Comparison of ENCODE assay signal across 21 cellular contexts in genomic region chr5:149724884-149725283, GRCh38. TPM values are rescaled to one million over a fixed set of nuclear protein-coding genes. Genes with fewer than 3 reads are reported as not detected.
A peak's percentile ranks its signal among the peaks of the same experiment; 100 is the strongest.
DNase-seq lines count a peak whose midpoint lies in the region; ATAC-seq, FAIRE-seq and TF ChIP-seq lines count a peak whose summit lies in the region.
"Had no signal": no experiment of that assay in that cellular context is flagged by ENCODE, and none has a peak within 500 bp of the region (broad histone marks: within the 10 kb centered on the region; RNA-seq: fewer than 3 reads in every experiment).

No MANE protein-coding gene starts in this region.

- H2AFZ ChIP-seq in HepG2 (ENCODE audit: low read length) (no peak overlapping the region), K562 (ENCODE audit: low read depth, low read length) (peak overlapping the region; percentile 36; the same call in 1 of the 2 replicates)

- no peaks in the 10 kb centered on the region for H3K9me3 ChIP-seq in liver (ENCODE audit: control insufficient read depth in 4 of 4, low read length in 3 of 4)
- H3K9me3 ChIP-seq in HepG2 (ENCODE audit: low read length) = no peaks in the 10 kb centered on the region
- no peaks in the 10 kb centered on the region for H3K9me3 ChIP-seq in K562 (replicated peaks; ENCODE audit: control insufficient read depth, insufficient read depth, low read depth, low read length)
- H3K9me3 ChIP-seq: Caco-2, heart left ventricle, left ventricle myocardium inferior had no signal

- H3K79me2 ChIP-seq in HepG2 (ENCODE audit: insufficient read depth, low read length) (no peaks in the 10 kb centered on the region), K562 (ENCODE audit: control insufficient read depth, insufficient read depth, low read length) (peaks cover 2% of the 10 kb centered on the region; the same call in 1 of the 3 replicates)

- H3K9ac ChIP-seq in liver (ENCODE audit: low read depth in 1 of 2, low read length in 2 of 2) (no peak overlapping the region), HepG2 (ENCODE audit: insufficient read depth, low read depth, low read length) (no peak overlapping the region), K562 (ENCODE audit: insufficient read depth in 1 of 2, low read depth in 2 of 2, low read length in 2 of 2) (no peak overlapping the region)

- H3K36me3 Mint-ChIP-seq in type B pancreatic cell = no peaks in the 10 kb centered on the region

- in situ Hi-C loops in HepG2 (cut with HindIII; ENCODE audit: extremely low pct_ligation_motif_present, low pct_unique_long_range_greater_than_20kb) (no loop called here), K562 (cut with MboI) (no loop called here)

- H3K4me2 ChIP-seq in HepG2 (ENCODE audit: low read depth, low read length) = no peak overlapping the region
- no peak overlapping the region for H3K4me2 ChIP-seq in K562 (ENCODE audit: insufficient read depth, low read length)
- H3K4me2 ChIP-seq: smooth muscle cell had no signal

- H3K27me3 Mint-ChIP-seq in type B pancreatic cell = peaks cover 24% of the 10 kb centered on the region

- CTCF ChIA-PET in HepG2 (lab: Yijun Ruan, JAX; ENCODE audit: low intra/inter-chr PET ratio, low total read pairs) (no interaction called here), K562 (lab: Yijun Ruan, JAX; ENCODE audit: low intra/inter-chr PET ratio) (no interaction called here)

- H3K36me3 ChIP-seq in liver (ENCODE audit: control insufficient read depth in 4 of 4, insufficient read depth in 3 of 4, low read depth in 1 of 4, low read length in 3 of 4) (no peaks in the 10 kb centered on the region), HepG2 (replicated peaks in 1 of 2; ENCODE audit: control insufficient read depth in 1 of 2, insufficient read depth in 2 of 2, low read length in 2 of 2) (no peaks in the 10 kb centered on the region), K562 (ENCODE audit: control insufficient read depth, insufficient read depth, low read length) (no peaks in the 10 kb centered on the region)
- H3K36me3 ChIP-seq: cardiac muscle cell, heart left ventricle, left ventricle myocardium inferior had no signal

- H3K27me3 ChIP-seq in liver (ENCODE audit: control insufficient read depth in 4 of 4, insufficient read depth in 4 of 4, low read length in 3 of 4) = no peaks in the 10 kb centered on the region
- H3K27me3 ChIP-seq in HepG2 (ENCODE audit: control insufficient read depth in 1 of 2, insufficient read depth in 2 of 2, low read length in 2 of 2) = peaks cover 0 to 13% of the 10 kb centered on the region in 2 experiments; a peak in 3 of 5 replicates
- no peaks in the 10 kb centered on the region for H3K27me3 ChIP-seq in K562 (ENCODE audit: control insufficient read depth in 2 of 2, insufficient read depth in 2 of 2, low read length in 2 of 2)
- H3K27me3 ChIP-seq: dorsolateral prefrontal cortex, heart left ventricle had no signal

- H3K9me1 ChIP-seq in K562 (ENCODE audit: control insufficient read depth, insufficient read depth, low read length) = no peaks in the 10 kb centered on the region

- no peak for TF ChIP-seq POLR2A in HepG2 (IDR thresholded peaks at IDR 0.05; ENCODE audit: insufficient read depth in 1 of 2, low read depth in 2 of 2, low read length in 2 of 2)
- no peak for TF ChIP-seq POLR2A in K562 (conservative IDR thresholded peaks at IDR 0.05)

- TF ChIP-seq EP300 in HepG2 (IDR thresholded peaks at IDR 0.05; ENCODE audit: low read depth in 2 of 2, low read length in 2 of 2) (no peak), HepG2 (CRISPR knock-in tag; IDR thresholded peaks at IDR 0.05; ENCODE audit: borderline replicate concordance) (no peak), K562 (IDR thresholded peaks at IDR 0.05; ENCODE audit: low read length) (no peak)

- H3K27ac Mint-ChIP-seq in type B pancreatic cell = no peak overlapping the region
- H3K27ac Mint-ChIP-seq: H9 had no signal

- H3K9me3 Mint-ChIP-seq in type B pancreatic cell = peaks cover 2% of the 10 kb centered on the region
- H3K9me3 Mint-ChIP-seq: H9 had no signal

- H4K20me1 ChIP-seq in HepG2 (ENCODE audit: insufficient read depth, low read length) = no peaks in the 10 kb centered on the region
- H4K20me1 ChIP-seq in K562 (replicated peaks; ENCODE audit: control insufficient read depth, insufficient read depth, low read length) = no peaks in the 10 kb centered on the region

- no peak overlapping the region for H3K4me3 Mint-ChIP-seq in type B pancreatic cell
- H3K4me3 Mint-ChIP-seq: H9 had no signal

- BruUV-seq in HepG2 (replicated peaks; lab: Mats Ljungman, UMichigan) (no TSS peak), K562 (replicated peaks; lab: Mats Ljungman, UMichigan) (no TSS peak)

- FAIRE-seq in HepG2 (lab: Jason Lieb, UNC) = no peak
- FAIRE-seq in K562 (lab: Jason Lieb, UNC) = no peak

- no peak for TF ChIP-seq CTCF in liver (IDR thresholded peaks at IDR 0.05; ENCODE audit: low read depth, low read length, missing input control)
- TF ChIP-seq CTCF in HepG2 (CRISPR knock-in tag; IDR thresholded peaks at IDR 0.05) = no peak
- TF ChIP-seq CTCF in K562 (IDR thresholded peaks at IDR 0.05 in 2 of 3, conservative IDR thresholded peaks at IDR 0.05 in 1 of 3; ENCODE audit: insufficient read depth in 2 of 3, low read depth in 1 of 3, low read length in 3 of 3) = no peak
- no peak for TF ChIP-seq CTCF in type B pancreatic cell (conservative IDR thresholded peaks at IDR 0.05)

- H3K4me1 ChIP-seq in liver (ENCODE audit: control insufficient read depth in 4 of 4, insufficient read depth in 4 of 4, low read length in 3 of 4) (peaks cover 0 to 23% (median 6%) of the 10 kb centered on the region in 4 donors), HepG2 (ENCODE audit: insufficient read depth, low read length) (peaks cover 10% of the 10 kb centered on the region), K562 (replicated peaks in 1 of 2; ENCODE audit: control insufficient read depth in 2 of 2, insufficient read depth in 2 of 2, low read length in 2 of 2) (peaks cover 2 to 9% of the 10 kb centered on the region in 2 experiments; a peak in 2 of 5 replicates)
- H3K4me1 ChIP-seq: Caco-2 had no signal

- no peaks in the 10 kb centered on the region for H3K4me1 Mint-ChIP-seq in type B pancreatic cell (ENCODE audit: unreplicated experiment)

- DNase-seq in HepG2 (ENCODE audit: low spot score) (no peak), NCI-H446 treated with DMSO at 0.1 percent for 48 hours (lab: John Stamatoyannopoulos, UW) (peak; percentile 64), K562 (ENCODE audit: extremely low read depth in 1 of 4, low spot score in 3 of 4) (no peak), type B pancreatic cell (ENCODE audit: extremely low spot score, unreplicated experiment) (peak; percentile 22), Kasumi-1 (lab: John Stamatoyannopoulos, UW) (no peak), NCI-H2029 treated with DMSO at 0.1 percent for 48 hours (lab: John Stamatoyannopoulos, UW) (no peak), caudate nucleus (lab: John Stamatoyannopoulos, UW) (no peak)
- DNase-seq: activated CD4-positive, CD25-positive, alpha-beta regulatory T cell treated with anti-CD3 and anti-CD28 coated beads, Interleukin-2, amount 50 U/mL, for 72 hours; Caco-2; dorsolateral prefrontal cortex; H9; heart left ventricle; Karpas-422; left ventricle myocardium inferior; NCI-H1105; NCI-H2081; NCI-H510A; stimulated activated CD4-positive, alpha-beta T cell treated with anti-CD3 and anti-CD28 coated beads, Interleukin-2, amount 100 ng/mL, for 48 hours had no signal

- ATAC-seq in HepG2 (no peak), K562 (no peak)
- ATAC-seq: heart left ventricle had no signal

- H3K4me3 ChIP-seq in liver (ENCODE audit: low read depth in 1 of 3, low read length in 3 of 3) (no peak overlapping the region), HepG2 (replicated peaks in 1 of 3; ENCODE audit: insufficient read depth in 1 of 3, low read depth in 2 of 3, low read length in 3 of 3) (no peak overlapping the region), K562 (no peak overlapping the region)
- H3K4me3 ChIP-seq: cardiac muscle cell, dorsolateral prefrontal cortex, heart left ventricle, left ventricle myocardium inferior, smooth muscle cell had no signal

- intact Hi-C loops in HepG2 (cut with micrococcal nuclease; ENCODE audit: unreplicated experiment) = no loop called here
- intact Hi-C loops in K562 (cut with micrococcal nuclease) = no loop called here

- POLR2A ChIA-PET in HepG2 (lab: Yijun Ruan, JAX) = no interaction called here
- POLR2A ChIA-PET in K562 (lab: Yijun Ruan, JAX) = interaction anchor here (1.1 to 2.6 kb wide), 3 partner anchors 9 to 33 kb away, joined by 3 to 10 read pairs (median 3); no protein-coding TSS in a partner anchor

- no peak for TF ChIP-seq RAD21 in liver (IDR thresholded peaks at IDR 0.05)
- TF ChIP-seq RAD21 in HepG2 (CRISPR knock-in tag; IDR thresholded peaks at IDR 0.05) = no peak
- no peak for TF ChIP-seq RAD21 in K562 (CRISPR knock-in tag; conservative IDR thresholded peaks at IDR 0.05 in 1 of 2, IDR thresholded peaks at IDR 0.05 in 1 of 2)

- H3K27ac ChIP-seq in liver (ENCODE audit: low read depth in 1 of 2, low read length in 2 of 2) (peak overlapping the region; percentile 78 to 81), HepG2 (ENCODE audit: extremely low read length, insufficient read depth, low read length) (no peak overlapping the region), K562 (ENCODE audit: extremely low read depth, low read depth, low read length) (no peak overlapping the region), caudate nucleus (ENCODE audit: low read depth, low read length) (no peak overlapping the region)
- H3K27ac ChIP-seq: cardiac muscle cell, dorsolateral prefrontal cortex had no signal

- 34% methylated on average over 7 of the region's 7 CpGs for WGBS in liver
- 40% methylated on average over 7 of the region's 7 CpGs for WGBS in HepG2 (ENCODE audit: low lambda C conversion rate)
- 51% methylated on average over 7 of the region's 7 CpGs for WGBS in K562 (ENCODE audit: insufficient coverage, low coverage, missing lambda C conversion rate)

RNA-seq across cellular contexts. Expression of gene PPARGC1B, which starts 5.2 kb away (rescaled TPM):
- total RNA-seq in liver = 1 to 10 TPM in 1 of 2 donors, under 1 TPM in 1; 0.70 to 3.0 TPM
- 1 to 10 TPM in 1 of 2 donors, under 1 TPM in 1; 0.97 to 3.5 TPM for polyA plus RNA-seq in liver
- 0.73 and 1.1 TPM in 2 replicates for total RNA-seq in HepG2 (2016; rRNA removed; fragmentation: Illumina TruSeq; extraction: Trizol)
- total RNA-seq in HepG2 (2016; cell fraction: cytosol; rRNA removed; fragmentation: Illumina TruSeq; extraction: Trizol; ENCODE audit: low read depth) = 0.30 and 0.35 TPM in 2 replicates
- 0.76 and 0.92 TPM in 2 replicates for total RNA-seq in HepG2 (2016; cell fraction: insoluble cytoplasmic fraction; rRNA removed; fragmentation: Illumina TruSeq; extraction: Trizol)
- total RNA-seq in HepG2 (2016; cell fraction: membrane; rRNA removed; fragmentation: Illumina TruSeq; extraction: Trizol) = 0.41 and 0.49 TPM in 2 replicates
- 1.4 and 2.4 TPM in 2 replicates for total RNA-seq in HepG2 (2016; cell fraction: nucleus; rRNA removed; fragmentation: Illumina TruSeq; extraction: Trizol)
- polyA plus RNA-seq in HepG2 (2011; rRNA removed) = 0.13 and 0.24 TPM in 2 replicates
- 0.11 and 0.12 TPM in 2 replicates for polyA plus RNA-seq in HepG2 (2011; cell fraction: cytosol; rRNA removed)
- polyA plus RNA-seq in HepG2 (2011; cell fraction: nucleus; rRNA removed) = 1.3 and 1.4 TPM in 2 replicates
- polyA plus RNA-seq in HepG2 (2012) = 0.12 and 0.28 TPM in 2 replicates
- polyA plus RNA-seq in HepG2 (2016; cell fraction: cytosol; fragmentation: Illumina TruSeq; extraction: Trizol; ENCODE audit: low read depth) = 0.07 and 0.09 TPM in 2 replicates
- polyA plus RNA-seq in HepG2 (2016; cell fraction: insoluble cytoplasmic fraction; fragmentation: Illumina TruSeq; extraction: Trizol; ENCODE audit: low read depth) = 0.50 and 0.53 TPM in 2 replicates
- polyA plus RNA-seq in HepG2 (2016; cell fraction: membrane; fragmentation: Illumina TruSeq; extraction: Trizol; ENCODE audit: low read depth) = 0.06 and 0.14 TPM in 2 replicates
- polyA plus RNA-seq in HepG2 (2016; cell fraction: nucleus; fragmentation: Illumina TruSeq; extraction: Trizol; ENCODE audit: insufficient read depth, low read depth) = 1.8 and 2.1 TPM in 2 replicates
- 0.78 and 4.8 TPM in 2 replicates for polyA minus RNA-seq in HepG2 (2011; rRNA and poly(A)+ RNA removed; ENCODE audit: low replicate concordance)
- polyA minus RNA-seq in HepG2 (2011; cell fraction: cytosol; rRNA and poly(A)+ RNA removed) = 0.35 and 0.40 TPM in 2 replicates
- polyA minus RNA-seq in HepG2 (2011; cell fraction: nucleus; rRNA and poly(A)+ RNA removed) = 0.90 and 1.1 TPM in 2 replicates
- 34.1 and 39.8 TPM in 2 replicates for total RNA-seq in K562 (2011; cell fraction: chromatin; rRNA removed; ENCODE audit: low replicate concordance)
- 20.5 and 21.1 TPM in 2 replicates for total RNA-seq in K562 (2011; cell fraction: nucleolus; rRNA removed)
- total RNA-seq in K562 (2011; cell fraction: nucleoplasm; rRNA removed) = 24.4 and 30.4 TPM in 2 replicates
- total RNA-seq in K562 (2014; rRNA removed) = 8.6 and 10.9 TPM in 2 replicates
- 7.1 TPM in 2 replicates for total RNA-seq in K562 (2014; rRNA removed; fragmentation: Illumina TruSeq; extraction: Trizol)
- total RNA-seq in K562 (2015; rRNA removed; fragmentation: Illumina TruSeq; extraction: Trizol) = 7.3 and 8.1 TPM in 2 replicates
- total RNA-seq in K562 (2021) = 23.3 and 29.0 TPM in 2 replicates
- 2.8 and 3.0 TPM in 2 replicates for polyA plus RNA-seq in K562 (2011; rRNA removed)
- 2.2 and 2.6 TPM in 2 replicates for polyA plus RNA-seq in K562 (2011; cell fraction: cytosol; rRNA removed)
- 13.0 and 17.4 TPM in 2 replicates for polyA plus RNA-seq in K562 (2011; cell fraction: nucleus; rRNA removed)
- 6.4 and 8.1 TPM in 2 replicates for polyA plus RNA-seq in K562 (2012)
- 11.6 and 11.7 TPM in 2 replicates for polyA plus RNA-seq in K562 (2014; fragmentation: Illumina TruSeq; extraction: Trizol)
- 1 to 10 TPM; 2.5 to 6.3 TPM for polyA plus RNA-seq in K562 (2014; fragmentation: Nextera tagmentation; extraction: Ambion mirVana)
- polyA plus RNA-seq in K562 (2014; rRNA removed) = 8.7 and 8.8 TPM in 2 replicates
- 7.3 and 7.7 TPM in 2 replicates for polyA minus RNA-seq in K562 (2011; rRNA and poly(A)+ RNA removed)
- 8.8 and 11.6 TPM in 2 replicates for polyA minus RNA-seq in K562 (2011; cell fraction: cytosol; rRNA and poly(A)+ RNA removed)
- 9.4 and 10.8 TPM in 2 replicates for polyA minus RNA-seq in K562 (2011; cell fraction: nucleus; rRNA and poly(A)+ RNA removed)
- total RNA-seq in type B pancreatic cell (ENCODE audit: low replicate concordance) = 5.4 and 8.5 TPM in 2 replicates

Comparison
In these comparisons a context has a peak if more than half of its experiments do, and no peak if none do; other contexts are left out.
1. H3K27ac ChIP-seq: peak in liver (2 of 2); none in HepG2 (single experiment), K562 (single experiment) and caudate nucleus (single experiment).
2. DNase-seq: peak in NCI-H446 treated with DMSO at 0.1 percent for 48 hours (single experiment) and type B pancreatic cell (single experiment); none in HepG2 (single experiment), K562 (0 of 4), Kasumi-1 (0 of 2), NCI-H2029 treated with DMSO at 0.1 percent for 48 hours (single experiment) and caudate nucleus (0 of 61).